ENCODE assay signal across 1 cellular context in the genomic region with DNA sequence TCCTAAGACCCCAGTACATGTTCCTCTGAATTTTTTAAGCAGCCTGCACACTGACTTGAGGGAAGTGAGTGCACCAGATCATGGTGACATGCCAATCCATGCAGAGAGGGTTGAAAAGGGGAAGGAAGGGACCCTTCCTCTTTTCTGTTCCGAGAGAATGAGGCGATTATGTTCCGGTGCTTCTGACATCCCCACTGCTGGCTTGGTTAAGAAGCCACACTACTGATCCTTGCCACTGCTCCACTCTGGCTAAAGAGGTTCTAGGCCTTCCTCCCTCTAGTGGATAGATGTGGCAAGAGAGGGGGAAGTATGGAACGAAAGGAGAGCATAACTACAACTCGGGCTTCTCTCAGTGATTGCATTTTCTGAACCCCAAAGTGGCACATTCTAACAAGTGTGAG.
TF ChIP-seq lines count a peak whose summit lies in the region.

No MANE protein-coding gene starts in this region.

TF ChIP-seq in HepG2, 621 proteins besides CTCF, POLR2A, EP300 and RAD21 (continues in another document):
- TF ChIP-seq NR3C1 (CRISPR knock-in tag; IDR thresholded peaks at IDR 0.05) (no peak), ZSCAN31 (CRISPR knock-in tag; IDR thresholded peaks at IDR 0.05; ENCODE audit: low read depth) (no peak), ZNF703 (CRISPR knock-in tag; IDR thresholded peaks at IDR 0.05; ENCODE audit: borderline replicate concordance) (no peak), RORA (CRISPR knock-in tag; IDR thresholded peaks at IDR 0.05) (no peak), GMEB1 (CRISPR knock-in tag; IDR thresholded peaks at IDR 0.05; ENCODE audit: borderline replicate concordance) (no peak), ATRX (CRISPR knock-in tag; IDR thresholded peaks at IDR 0.05; ENCODE audit: borderline replicate concordance) (no peak), ELF3 (CRISPR knock-in tag; IDR thresholded peaks at IDR 0.05) (no peak), ZFP37 (CRISPR knock-in tag; IDR thresholded peaks at IDR 0.05; ENCODE audit: borderline replicate concordance) (no peak), ZSCAN21 (CRISPR knock-in tag; IDR thresholded peaks at IDR 0.05; ENCODE audit: borderline replicate concordance) (no peak), ZNF337 (CRISPR knock-in tag; IDR thresholded peaks at IDR 0.05; ENCODE audit: borderline replicate concordance, low read depth) (no peak), KDM5A (IDR thresholded peaks at IDR 0.05; ENCODE audit: borderline replicate concordance, low read length) (no peak), SOX6 (IDR thresholded peaks at IDR 0.05) (no peak), SOX6 (CRISPR knock-in tag; IDR thresholded peaks at IDR 0.05) (no peak), ZNF282 (IDR thresholded peaks at IDR 0.05; ENCODE audit: partially characterized antibody) (no peak), ZNF230 (CRISPR knock-in tag; IDR thresholded peaks at IDR 0.05) (no peak), ZNF430 (CRISPR knock-in tag; IDR thresholded peaks at IDR 0.05) (no peak), DNMT1 (CRISPR knock-in tag; IDR thresholded peaks at IDR 0.05) (no peak), MTA3 (CRISPR knock-in tag; IDR thresholded peaks at IDR 0.05) (no peak), ZFAT (CRISPR knock-in tag; conservative IDR thresholded peaks at IDR 0.05) (no peak), FLYWCH1 (CRISPR knock-in tag; IDR thresholded peaks at IDR 0.05) (no peak), ERF (CRISPR knock-in tag; IDR thresholded peaks at IDR 0.05) (no peak), CERS6 (CRISPR knock-in tag; IDR thresholded peaks at IDR 0.05) (no peak), ZNF800 (CRISPR knock-in tag; IDR thresholded peaks at IDR 0.05) (no peak), PAWR (CRISPR knock-in tag; IDR thresholded peaks at IDR 0.05; ENCODE audit: borderline replicate concordance) (no peak), SMC3 (IDR thresholded peaks at IDR 0.05; ENCODE audit: low read length) (peak; percentile 67), SPEN (CRISPR knock-in tag; IDR thresholded peaks at IDR 0.05; ENCODE audit: low read depth) (no peak), STAG1 (CRISPR knock-in tag; IDR thresholded peaks at IDR 0.05) (peak; percentile 59), HOXA3 (CRISPR knock-in tag; IDR thresholded peaks at IDR 0.05) (0 out of 2 replicates have a peak, but pooled peaks have one; percentile 20), ZNF607 (CRISPR knock-in tag; IDR thresholded peaks at IDR 0.05; ENCODE audit: borderline replicate concordance) (no peak), MED1 (CRISPR knock-in tag; IDR thresholded peaks at IDR 0.05) (0 out of 2 replicates have a peak, but pooled peaks have one; percentile 20), ZNF44 (CRISPR knock-in tag; IDR thresholded peaks at IDR 0.05) (0 out of 2 replicates have a peak, but pooled peaks have one; percentile 40), ARNT2 (CRISPR knock-in tag; IDR thresholded peaks at IDR 0.05; ENCODE audit: low read depth) (no peak), BHLHE40 (IDR thresholded peaks at IDR 0.05; ENCODE audit: low read length) (no peak), ZBTB37 (CRISPR knock-in tag; IDR thresholded peaks at IDR 0.05) (no peak), ZNF614 (CRISPR knock-in tag; IDR thresholded peaks at IDR 0.05; ENCODE audit: borderline replicate concordance) (no peak), USF2 (IDR thresholded peaks at IDR 0.05; ENCODE audit: low read depth, low read length) (no peak), USF2 (CRISPR knock-in tag; IDR thresholded peaks at IDR 0.05; ENCODE audit: borderline replicate concordance) (no peak), ZSCAN25 (CRISPR knock-in tag; IDR thresholded peaks at IDR 0.05) (0 out of 2 replicates have a peak, but pooled peaks have one; percentile 22), ZNF232 (CRISPR knock-in tag; IDR thresholded peaks at IDR 0.05; ENCODE audit: borderline replicate concordance) (no peak), MXI1 (IDR thresholded peaks at IDR 0.05; ENCODE audit: borderline replicate concordance, low read depth, low read length) (peak; percentile 17; the same call in 1 of the 3 replicates), RFX1 (IDR thresholded peaks at IDR 0.05) (no peak), LBX2 (CRISPR knock-in tag; IDR thresholded peaks at IDR 0.05; ENCODE audit: borderline replicate concordance) (no peak), TAF15 (IDR thresholded peaks at IDR 0.05; ENCODE audit: low read depth, low read length, poor library complexity, severe bottlenecking) (no peak), ATAD3A (CRISPR knock-in tag; IDR thresholded peaks at IDR 0.05) (no peak), ARHGAP35 (CRISPR knock-in tag; IDR thresholded peaks at IDR 0.05; ENCODE audit: borderline replicate concordance) (no peak), ZNF34 (CRISPR knock-in tag; IDR thresholded peaks at IDR 0.05; ENCODE audit: borderline replicate concordance) (no peak), RARG (CRISPR knock-in tag; IDR thresholded peaks at IDR 0.05; ENCODE audit: low read depth) (no peak), KAT8 (CRISPR knock-in tag; IDR thresholded peaks at IDR 0.05) (0 out of 2 replicates have a peak, but pooled peaks have one; percentile 30), ZNF761 (CRISPR knock-in tag; conservative IDR thresholded peaks at IDR 0.05) (no peak), KLF15 (CRISPR knock-in tag; IDR thresholded peaks at IDR 0.05; ENCODE audit: borderline replicate concordance) (no peak)
- TF ChIP-seq, protein P1, sequence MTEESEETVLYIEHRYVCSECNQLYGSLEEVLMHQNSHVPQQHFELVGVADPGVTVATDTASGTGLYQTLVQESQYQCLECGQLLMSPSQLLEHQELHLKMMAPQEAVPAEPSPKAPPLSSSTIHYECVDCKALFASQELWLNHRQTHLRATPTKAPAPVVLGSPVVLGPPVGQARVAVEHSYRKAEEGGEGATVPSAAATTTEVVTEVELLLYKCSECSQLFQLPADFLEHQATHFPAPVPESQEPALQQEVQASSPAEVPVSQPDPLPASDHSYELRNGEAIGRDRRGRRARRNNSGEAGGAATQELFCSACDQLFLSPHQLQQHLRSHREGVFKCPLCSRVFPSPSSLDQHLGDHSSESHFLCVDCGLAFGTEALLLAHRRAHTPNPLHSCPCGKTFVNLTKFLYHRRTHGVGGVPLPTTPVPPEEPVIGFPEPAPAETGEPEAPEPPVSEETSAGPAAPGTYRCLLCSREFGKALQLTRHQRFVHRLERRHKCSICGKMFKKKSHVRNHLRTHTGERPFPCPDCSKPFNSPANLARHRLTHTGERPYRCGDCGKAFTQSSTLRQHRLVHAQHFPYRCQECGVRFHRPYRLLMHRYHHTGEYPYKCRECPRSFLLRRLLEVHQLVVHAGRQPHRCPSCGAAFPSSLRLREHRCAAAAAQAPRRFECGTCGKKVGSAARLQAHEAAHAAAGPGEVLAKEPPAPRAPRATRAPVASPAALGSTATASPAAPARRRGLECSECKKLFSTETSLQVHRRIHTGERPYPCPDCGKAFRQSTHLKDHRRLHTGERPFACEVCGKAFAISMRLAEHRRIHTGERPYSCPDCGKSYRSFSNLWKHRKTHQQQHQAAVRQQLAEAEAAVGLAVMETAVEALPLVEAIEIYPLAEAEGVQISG (CRISPR knock-in tag; IDR thresholded peaks at IDR 0.05): no peak
- TF ChIP-seq, protein P2, sequence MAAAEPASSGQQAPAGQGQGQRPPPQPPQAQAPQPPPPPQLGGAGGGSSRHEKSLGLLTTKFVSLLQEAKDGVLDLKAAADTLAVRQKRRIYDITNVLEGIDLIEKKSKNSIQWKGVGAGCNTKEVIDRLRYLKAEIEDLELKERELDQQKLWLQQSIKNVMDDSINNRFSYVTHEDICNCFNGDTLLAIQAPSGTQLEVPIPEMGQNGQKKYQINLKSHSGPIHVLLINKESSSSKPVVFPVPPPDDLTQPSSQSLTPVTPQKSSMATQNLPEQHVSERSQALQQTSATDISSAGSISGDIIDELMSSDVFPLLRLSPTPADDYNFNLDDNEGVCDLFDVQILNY (CRISPR knock-in tag; conservative IDR thresholded peaks at IDR 0.05): no peak
- TF ChIP-seq, protein P3, sequence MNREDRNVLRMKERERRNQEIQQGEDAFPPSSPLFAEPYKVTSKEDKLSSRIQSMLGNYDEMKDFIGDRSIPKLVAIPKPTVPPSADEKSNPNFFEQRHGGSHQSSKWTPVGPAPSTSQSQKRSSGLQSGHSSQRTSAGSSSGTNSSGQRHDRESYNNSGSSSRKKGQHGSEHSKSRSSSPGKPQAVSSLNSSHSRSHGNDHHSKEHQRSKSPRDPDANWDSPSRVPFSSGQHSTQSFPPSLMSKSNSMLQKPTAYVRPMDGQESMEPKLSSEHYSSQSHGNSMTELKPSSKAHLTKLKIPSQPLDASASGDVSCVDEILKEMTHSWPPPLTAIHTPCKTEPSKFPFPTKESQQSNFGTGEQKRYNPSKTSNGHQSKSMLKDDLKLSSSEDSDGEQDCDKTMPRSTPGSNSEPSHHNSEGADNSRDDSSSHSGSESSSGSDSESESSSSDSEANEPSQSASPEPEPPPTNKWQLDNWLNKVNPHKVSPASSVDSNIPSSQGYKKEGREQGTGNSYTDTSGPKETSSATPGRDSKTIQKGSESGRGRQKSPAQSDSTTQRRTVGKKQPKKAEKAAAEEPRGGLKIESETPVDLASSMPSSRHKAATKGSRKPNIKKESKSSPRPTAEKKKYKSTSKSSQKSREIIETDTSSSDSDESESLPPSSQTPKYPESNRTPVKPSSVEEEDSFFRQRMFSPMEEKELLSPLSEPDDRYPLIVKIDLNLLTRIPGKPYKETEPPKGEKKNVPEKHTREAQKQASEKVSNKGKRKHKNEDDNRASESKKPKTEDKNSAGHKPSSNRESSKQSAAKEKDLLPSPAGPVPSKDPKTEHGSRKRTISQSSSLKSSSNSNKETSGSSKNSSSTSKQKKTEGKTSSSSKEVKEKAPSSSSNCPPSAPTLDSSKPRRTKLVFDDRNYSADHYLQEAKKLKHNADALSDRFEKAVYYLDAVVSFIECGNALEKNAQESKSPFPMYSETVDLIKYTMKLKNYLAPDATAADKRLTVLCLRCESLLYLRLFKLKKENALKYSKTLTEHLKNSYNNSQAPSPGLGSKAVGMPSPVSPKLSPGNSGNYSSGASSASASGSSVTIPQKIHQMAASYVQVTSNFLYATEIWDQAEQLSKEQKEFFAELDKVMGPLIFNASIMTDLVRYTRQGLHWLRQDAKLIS (CRISPR knock-in tag; IDR thresholded peaks at IDR 0.05): no peak
